ENCODE assay signal across 1 cellular context in the genomic region with DNA sequence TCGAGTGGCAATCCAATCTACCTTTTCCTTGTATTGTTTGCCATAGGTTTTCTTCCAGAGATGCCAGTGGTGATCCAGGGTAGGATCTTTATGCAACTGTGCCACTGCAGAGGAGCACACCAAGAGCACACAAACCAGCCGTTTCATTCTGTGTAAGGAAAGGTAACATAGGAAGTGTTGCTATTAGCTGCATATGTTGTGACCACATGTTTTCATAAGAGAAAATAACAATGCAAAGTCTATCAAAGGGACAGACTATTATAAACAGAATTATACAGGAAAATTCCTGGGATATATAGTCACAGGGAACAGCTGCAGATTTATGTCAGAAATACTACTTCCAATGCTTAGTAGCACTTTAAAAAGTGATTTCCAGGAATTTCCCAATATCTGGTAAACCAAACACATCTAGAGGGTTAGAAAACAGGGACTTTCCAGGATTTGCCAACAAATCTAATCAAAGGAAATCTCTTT.
TF ChIP-seq lines count a peak whose summit lies in the region.

No MANE protein-coding gene starts in this region.

TF ChIP-seq in GM12878, 131 proteins besides CTCF, POLR2A, EP300 and RAD21:
- TF ChIP-seq HDGF (IDR thresholded peaks at IDR 0.05) (no peak), MXI1 (IDR thresholded peaks at IDR 0.05; ENCODE audit: low read depth, low read length) (0 out of 2 replicates have a peak, but pooled peaks have one; percentile 47), NFIC (IDR thresholded peaks at IDR 0.05; ENCODE audit: low read depth, low read length) (0 out of 2 replicates have a peak, but pooled peaks have one; percentile 9), YY1 (IDR thresholded peaks at IDR 0.05; ENCODE audit: low read depth, low read length) (no peak), IKZF2 (IDR thresholded peaks at IDR 0.05) (0 out of 4 replicates have a peak, but pooled peaks of 1 of the 2 experiments have one; percentile 12), ETV6 (conservative IDR thresholded peaks at IDR 0.05 in 1 of 2, IDR thresholded peaks at IDR 0.05 in 1 of 2; ENCODE audit: borderline replicate concordance in 1 of 2, low read depth in 1 of 2) (0 out of 4 replicates have a peak, but pooled peaks of 1 of the 2 experiments have one; percentile 29), RUNX3 (IDR thresholded peaks at IDR 0.05; ENCODE audit: low read length) (peak; percentile 30; the same call in 1 of the 2 replicates)
- TF ChIP-seq, protein P1, sequence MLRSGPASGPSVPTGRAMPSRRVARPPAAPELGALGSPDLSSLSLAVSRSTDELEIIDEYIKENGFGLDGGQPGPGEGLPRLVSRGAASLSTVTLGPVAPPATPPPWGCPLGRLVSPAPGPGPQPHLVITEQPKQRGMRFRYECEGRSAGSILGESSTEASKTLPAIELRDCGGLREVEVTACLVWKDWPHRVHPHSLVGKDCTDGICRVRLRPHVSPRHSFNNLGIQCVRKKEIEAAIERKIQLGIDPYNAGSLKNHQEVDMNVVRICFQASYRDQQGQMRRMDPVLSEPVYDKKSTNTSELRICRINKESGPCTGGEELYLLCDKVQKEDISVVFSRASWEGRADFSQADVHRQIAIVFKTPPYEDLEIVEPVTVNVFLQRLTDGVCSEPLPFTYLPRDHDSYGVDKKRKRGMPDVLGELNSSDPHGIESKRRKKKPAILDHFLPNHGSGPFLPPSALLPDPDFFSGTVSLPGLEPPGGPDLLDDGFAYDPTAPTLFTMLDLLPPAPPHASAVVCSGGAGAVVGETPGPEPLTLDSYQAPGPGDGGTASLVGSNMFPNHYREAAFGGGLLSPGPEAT (IDR thresholded peaks at IDR 0.05; ENCODE audit: low read depth) = peak; percentile 41; the same call in 1 of the 2 replicates
